20 cellular contexts compared by ENCODE assay signal in the genomic region with DNA sequence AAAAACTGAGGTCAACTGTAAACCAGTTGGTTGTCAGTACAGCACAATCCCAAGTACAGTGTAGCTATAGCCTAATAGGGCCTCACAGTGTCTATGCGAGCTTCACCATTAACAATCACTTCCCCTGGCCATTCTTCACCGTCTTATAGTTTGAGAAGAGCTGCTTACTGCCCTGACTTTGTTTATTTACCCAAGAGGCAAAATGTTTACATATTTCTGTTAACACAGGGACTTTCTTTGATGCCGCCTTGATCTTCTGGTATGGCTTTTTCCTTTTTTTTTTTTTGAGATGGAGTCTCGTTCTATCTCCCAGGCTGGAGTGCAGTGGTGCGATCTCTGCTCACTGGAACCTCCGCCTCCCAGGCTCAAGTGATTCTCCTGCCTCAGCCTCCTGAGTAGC. TPM values are rescaled to one million over a fixed set of nuclear protein-coding genes. Genes with fewer than 3 reads are reported as not detected.
DNase-seq lines count a peak whose midpoint lies in the region; ATAC-seq, FAIRE-seq and TF ChIP-seq lines count a peak whose summit lies in the region.
"Had no signal": no experiment of that assay in that cellular context is flagged by ENCODE, and none has a peak within 500 bp of the region (broad histone marks: within the 10 kb centered on the region; RNA-seq: fewer than 3 reads in every experiment).

No MANE protein-coding gene starts in this region.

- H3F3A ChIP-seq in SK-N-SH (replicated peaks; ENCODE audit: insufficient read depth), result peaks cover 52% of the 10 kb centered on the region

- H3K4me3 ChIP-seq in SK-N-SH (ENCODE audit: low read depth in 2 of 2, low read length in 1 of 2) (peak overlapping the region in 1 of 2 experiments; percentile 62; a peak in 1 of 4 replicates), mesenchymal stem cell (ENCODE audit: insufficient read depth in 1 of 2, low read depth in 1 of 2, low read length in 2 of 2) (peak overlapping the region in 1 of 2 experiments; percentile 92), transverse colon (no peak overlapping the region), HepG2 (replicated peaks in 1 of 3; ENCODE audit: insufficient read depth in 1 of 3, low read depth in 2 of 3, low read length in 3 of 3) (no peak overlapping the region)
- H3K4me3 ChIP-seq: dorsolateral prefrontal cortex, gastrocnemius medialis had no signal

- WGBS in SK-N-SH (ENCODE audit: low lambda C conversion rate), result 70% methylated on average over 6 of the region's 6 CpGs
- WGBS in mesenchymal stem cell, result 34% methylated on average over 6 of the region's 6 CpGs
- 74 to 79% methylated on average over 5 to 6 of the region's 6 CpGs for WGBS in transverse colon (ENCODE audit: low coverage in 1 of 2), 2 donors
- WGBS in HepG2 (ENCODE audit: low lambda C conversion rate), result 50% methylated on average over 6 of the region's 6 CpGs

- H3K27me3 ChIP-seq in SK-N-SH (ENCODE audit: insufficient read depth), result no peaks in the 10 kb centered on the region
- no peaks in the 10 kb centered on the region for H3K27me3 ChIP-seq in mesenchymal stem cell (ENCODE audit: control insufficient read depth in 1 of 2, insufficient read depth in 1 of 2, low read length in 2 of 2)
- no peaks in the 10 kb centered on the region for H3K27me3 ChIP-seq in transverse colon
- peaks cover 0 to 19% of the 10 kb centered on the region in 2 experiments; a peak in 2 of 5 replicates for H3K27me3 ChIP-seq in HepG2 (ENCODE audit: control insufficient read depth in 1 of 2, insufficient read depth in 2 of 2, low read length in 2 of 2)
- H3K27me3 ChIP-seq: stomach had no signal

- DNase-seq in SK-N-SH (no peak), chondrocyte (ENCODE audit: low spot score) (no peak), mesenchymal stem cell (peak; percentile 79), transverse colon (no peak), HepG2 (ENCODE audit: low spot score) (no peak), SHP77 treated with DMSO at 0.1 percent for 48 hours (lab: John Stamatoyannopoulos, UW) (no peak), NCI-H345 treated with DMSO at 0.1 percent for 48 hours (lab: John Stamatoyannopoulos, UW; ENCODE audit: unreplicated experiment) (no peak)
- DNase-seq: activated effector memory CD4-positive, alpha-beta T cell treated with Interleukin-2 at 50 U/mL for 16 hours; aorta; CD8-positive, alpha-beta T cell; dorsolateral prefrontal cortex; EL; gastrocnemius medialis; immature natural killer cell; NCI-H146; NCI-H446 treated with DMSO at 0.1 percent for 48 hours; stomach had no signal

- H2BK12ac ChIP-seq in mesenchymal stem cell (ENCODE audit: low read length in 2 of 2), result no peak overlapping the region

- H3K4me2 ChIP-seq in SK-N-SH (peak overlapping the region; percentile 61), mesenchymal stem cell (ENCODE audit: low read length, poor library complexity, severe bottlenecking) (peak overlapping the region; percentile 45), HepG2 (ENCODE audit: low read depth, low read length) (no peak overlapping the region)

- peak overlapping the region; percentile 76 for H4K8ac ChIP-seq in mesenchymal stem cell (ENCODE audit: low read length)

- H3K79me1 ChIP-seq in mesenchymal stem cell (replicated peaks; ENCODE audit: low read length, poor library complexity, severe bottlenecking), result no peaks in the 10 kb centered on the region

- H3K27ac Mint-ChIP-seq in chondrocyte (ENCODE audit: unreplicated experiment), result peak overlapping the region; percentile 84
- H3K27ac Mint-ChIP-seq: CD8-positive, alpha-beta T cell; immature natural killer cell had no signal

- in situ Hi-C loops in transverse colon (cut with MboI; ENCODE audit: low pct_ligation_motif_present in 1 of 4, low pct_unique_long_range_greater_than_20kb in 1 of 4, low sequenced_read_pairs in 3 of 4) (no loop called here), HepG2 (cut with HindIII; ENCODE audit: extremely low pct_ligation_motif_present, low pct_unique_long_range_greater_than_20kb) (no loop called here)

- H3K23ac ChIP-seq in mesenchymal stem cell (ENCODE audit: low read length in 2 of 2), result no peak overlapping the region

- FAIRE-seq in HepG2 (lab: Jason Lieb, UNC), result no peak

- H3K79me2 ChIP-seq in SK-N-SH (ENCODE audit: insufficient read depth) (peaks cover 80% of the 10 kb centered on the region), HepG2 (ENCODE audit: insufficient read depth, low read length) (no peaks in the 10 kb centered on the region)

- TF ChIP-seq EP300 in SK-N-SH (IDR thresholded peaks at IDR 0.05; ENCODE audit: borderline replicate concordance in 1 of 2, low read depth in 1 of 2, low read length in 1 of 2) (no peak), transverse colon (IDR thresholded peaks at IDR 0.05; ENCODE audit: low read depth) (no peak), HepG2 (IDR thresholded peaks at IDR 0.05; ENCODE audit: low read depth in 2 of 2, low read length in 2 of 2) (no peak), HepG2 (CRISPR knock-in tag; IDR thresholded peaks at IDR 0.05; ENCODE audit: borderline replicate concordance) (no peak)

- no peaks in the 10 kb centered on the region for H3K9me3 Mint-ChIP-seq in chondrocyte (ENCODE audit: low read depth)
- H3K9me3 Mint-ChIP-seq: CD8-positive, alpha-beta T cell; immature natural killer cell had no signal

- POLR2A ChIA-PET in SK-N-SH (lab: Yijun Ruan, JAX) (no interaction called here), HepG2 (lab: Yijun Ruan, JAX) (no interaction called here)

- ATAC-seq in SK-N-SH treated with all-trans-retinoic acid at 6 μM for 48 hours, result no peak
- no peak for ATAC-seq in HepG2
- ATAC-seq: CD8-positive, alpha-beta T cell; gastrocnemius medialis had no signal

- peak overlapping the region; percentile 91 for H3K4me3 Mint-ChIP-seq in chondrocyte (ENCODE audit: unreplicated experiment)
- H3K4me3 Mint-ChIP-seq: CD8-positive, alpha-beta T cell; immature natural killer cell had no signal

- no peak overlapping the region for H2AFZ ChIP-seq in SK-N-SH (ENCODE audit: low read depth)
- no peak overlapping the region for H2AFZ ChIP-seq in mesenchymal stem cell (ENCODE audit: low read depth, low read length)
- H2AFZ ChIP-seq in HepG2 (ENCODE audit: low read length), result no peak overlapping the region

- intact Hi-C loops in transverse colon (cut with DNase I; ENCODE audit: low total_unique reads) (no loop called here), HepG2 (cut with micrococcal nuclease; ENCODE audit: unreplicated experiment) (no loop called here)

- H3K18ac ChIP-seq in mesenchymal stem cell (ENCODE audit: low read depth in 1 of 2, low read length in 2 of 2), result peak overlapping the region; percentile 11 to 92

- H3K27ac ChIP-seq in SK-N-SH (ENCODE audit: low read depth in 2 of 2, low read length in 1 of 2) (peak overlapping the region in 1 of 2 experiments; percentile 98; a peak in 1 of 4 replicates), mesenchymal stem cell (ENCODE audit: low read length, poor library complexity, severe bottlenecking) (peak overlapping the region; percentile 80), transverse colon (peak overlapping the region in 3 of 4 donors; percentile 3 to 97 (median 86)), HepG2 (ENCODE audit: extremely low read length, insufficient read depth, low read length) (no peak overlapping the region)
- H3K27ac ChIP-seq: 22Rv1, gastrocnemius medialis, neutrophil had no signal

- H3K9me2 ChIP-seq in SK-N-SH, result no peaks in the 10 kb centered on the region

- H2BK120ac ChIP-seq in mesenchymal stem cell (ENCODE audit: low read depth, low read length), result no peak overlapping the region

- H3K4me1 Mint-ChIP-seq in chondrocyte (ENCODE audit: low read depth), result peaks cover 73% of the 10 kb centered on the region

- TF ChIP-seq POLR2A in transverse colon (IDR thresholded peaks at IDR 0.05) (no peak), HepG2 (IDR thresholded peaks at IDR 0.05; ENCODE audit: insufficient read depth in 1 of 2, low read depth in 2 of 2, low read length in 2 of 2) (no peak)

- no peak overlapping the region for H2BK5ac ChIP-seq in mesenchymal stem cell (ENCODE audit: low read depth, low read length, poor library complexity, severe bottlenecking)

- no TSS peak for BruUV-seq in HepG2 (replicated peaks; lab: Mats Ljungman, UMichigan)

- H3K4ac ChIP-seq in mesenchymal stem cell (ENCODE audit: low read depth in 1 of 2, low read length in 2 of 2), result peak overlapping the region in 1 of 2 experiments; percentile 4

- H3K9me3 ChIP-seq in SK-N-SH, result no peaks in the 10 kb centered on the region
- no peaks in the 10 kb centered on the region for H3K9me3 ChIP-seq in mesenchymal stem cell (ENCODE audit: control insufficient read depth, low read length)
- no peaks in the 10 kb centered on the region for H3K9me3 ChIP-seq in transverse colon
- no peaks in the 10 kb centered on the region for H3K9me3 ChIP-seq in HepG2 (ENCODE audit: low read length)
- H3K9me3 ChIP-seq: gastrocnemius medialis, neutrophil, stomach had no signal

- peak overlapping the region; percentile 26 for H2AK5ac ChIP-seq in mesenchymal stem cell (ENCODE audit: low read length, severe bottlenecking)

- TF ChIP-seq CTCF in SK-N-SH (IDR thresholded peaks at IDR 0.05), result no peak
- no peak for TF ChIP-seq CTCF in chondrocyte (IDR thresholded peaks at IDR 0.05)
- TF ChIP-seq CTCF in transverse colon (IDR thresholded peaks at IDR 0.05), result no peak
- TF ChIP-seq CTCF in HepG2 (CRISPR knock-in tag; IDR thresholded peaks at IDR 0.05), result no peak

- no peak overlapping the region for H4K91ac ChIP-seq in mesenchymal stem cell (ENCODE audit: low read length)

- H3K9ac ChIP-seq in SK-N-SH (peak overlapping the region; percentile 95), mesenchymal stem cell (ENCODE audit: low read length) (peak overlapping the region; percentile 96), HepG2 (ENCODE audit: insufficient read depth, low read depth, low read length) (no peak overlapping the region)

- H3K27me3 Mint-ChIP-seq in chondrocyte (ENCODE audit: low read depth), result no peaks in the 10 kb centered on the region

- H2BK15ac ChIP-seq in mesenchymal stem cell (ENCODE audit: low read depth, poor library complexity, severe bottlenecking), result no peak overlapping the region

- no peak for TF ChIP-seq RAD21 in SK-N-SH (IDR thresholded peaks at IDR 0.05; ENCODE audit: low read length)
- TF ChIP-seq RAD21 in HepG2 (CRISPR knock-in tag; IDR thresholded peaks at IDR 0.05), result no peak

- CTCF ChIA-PET in SK-N-SH (lab: Yijun Ruan, JAX), result interaction anchor here (1.0 to 16.8 kb wide), 3 partner anchors 82 to 121 kb away, joined by 3 to 515 read pairs (median 4); no protein-coding TSS in a partner anchor
- CTCF ChIA-PET in HepG2 (lab: Yijun Ruan, JAX; ENCODE audit: low intra/inter-chr PET ratio, low total read pairs), result no interaction called here

- H3K14ac ChIP-seq in mesenchymal stem cell (ENCODE audit: low read length in 2 of 2), result no peak overlapping the region

- H3K36me3 ChIP-seq in SK-N-SH (replicated peaks in 1 of 2; ENCODE audit: control insufficient read depth in 1 of 2, insufficient read depth in 2 of 2, low read length in 1 of 2) (peaks cover 0 to 14% of the 10 kb centered on the region in 2 experiments), mesenchymal stem cell (ENCODE audit: control insufficient read depth in 1 of 2, insufficient read depth in 2 of 2, low read depth in 1 of 2, low read length in 2 of 2) (peaks cover 0 to 40% of the 10 kb centered on the region in 2 experiments), transverse colon (no peaks in the 10 kb centered on the region), HepG2 (replicated peaks in 1 of 2; ENCODE audit: control insufficient read depth in 1 of 2, insufficient read depth in 2 of 2, low read length in 2 of 2) (no peaks in the 10 kb centered on the region)
- H3K36me3 ChIP-seq: gastrocnemius medialis, neutrophil had no signal

- peaks cover 21% of the 10 kb centered on the region for H3K36me3 Mint-ChIP-seq in chondrocyte (ENCODE audit: low read depth)
- H3K36me3 Mint-ChIP-seq: CD8-positive, alpha-beta T cell; immature natural killer cell had no signal

- H4K20me1 ChIP-seq in SK-N-SH (ENCODE audit: insufficient read depth) (no peaks in the 10 kb centered on the region), HepG2 (ENCODE audit: insufficient read depth, low read length) (no peaks in the 10 kb centered on the region)

- peaks cover 3 to 19% of the 10 kb centered on the region in 2 experiments; a peak in 2 of 4 replicates for H3K4me1 ChIP-seq in SK-N-SH (ENCODE audit: control insufficient read depth in 1 of 2, insufficient read depth in 2 of 2, low read depth in 1 of 2, low read length in 1 of 2)
- peaks cover 6% of the 10 kb centered on the region for H3K4me1 ChIP-seq in mesenchymal stem cell (ENCODE audit: control insufficient read depth, insufficient read depth, low read depth, low read length)
- H3K4me1 ChIP-seq in transverse colon, result peaks cover 3 to 59% (median 35%) of the 10 kb centered on the region in 4 donors
- H3K4me1 ChIP-seq in HepG2 (ENCODE audit: insufficient read depth, low read length), result peaks cover 8% of the 10 kb centered on the region; the same call in 1 of the 2 replicates

RNA-seq across cellular contexts. Expression of a gene that starts 3.3 kb away (rescaled TPM):
- polyA plus RNA-seq in SK-N-SH (2012; rRNA removed) (103 and 134 TPM in 2 replicates), HepG2 (2011; rRNA removed) (0.17 and 0.18 TPM in 2 replicates)
- polyA plus RNA-seq in SK-N-SH (2012; cell fraction: cytosol; rRNA removed), result 116 and 117 TPM in 2 replicates
- polyA plus RNA-seq in SK-N-SH (2012; cell fraction: nucleus; rRNA removed), result 121 and 175 TPM in 2 replicates
- total RNA-seq in chondrocyte (291 to 526 TPM (median 524 TPM) in 3 replicates), transverse colon (10 to 100 TPM; 18.9 to 57.2 (median 50.2) TPM), HepG2 (2016; rRNA removed; fragmentation: Illumina TruSeq; extraction: Trizol) (0.42 and 0.66 TPM in 2 replicates)
- polyA plus RNA-seq in mesenchymal stem cell (2013, experiment 1 of 2), result 151 TPM
- polyA plus RNA-seq in mesenchymal stem cell (2013, experiment 2 of 2), result 144 TPM
- not detected in 2 replicates for total RNA-seq in HepG2 (2016; cell fraction: cytosol; rRNA removed; fragmentation: Illumina TruSeq; extraction: Trizol; ENCODE audit: low read depth)
- 0.56 and 0.71 TPM in 2 replicates for total RNA-seq in HepG2 (2016; cell fraction: insoluble cytoplasmic fraction; rRNA removed; fragmentation: Illumina TruSeq; extraction: Trizol)
- 0.06 and 0.14 TPM in 2 replicates for total RNA-seq in HepG2 (2016; cell fraction: membrane; rRNA removed; fragmentation: Illumina TruSeq; extraction: Trizol)
- 0.60 and 0.68 TPM in 2 replicates for total RNA-seq in HepG2 (2016; cell fraction: nucleus; rRNA removed; fragmentation: Illumina TruSeq; extraction: Trizol)
- 0.13 and 0.23 TPM in 2 replicates for polyA plus RNA-seq in HepG2 (2011; cell fraction: cytosol; rRNA removed)
- polyA plus RNA-seq in HepG2 (2011; cell fraction: nucleus; rRNA removed), result 0.29 and 0.52 TPM in 2 replicates
- 0.08 and 0.13 TPM in 2 replicates for polyA plus RNA-seq in HepG2 (2012)
- polyA plus RNA-seq in HepG2 (2016; cell fraction: cytosol; fragmentation: Illumina TruSeq; extraction: Trizol; ENCODE audit: low read depth), result 0.03 and 0.08 TPM in 2 replicates
- 0.35 and 0.50 TPM in 2 replicates for polyA plus RNA-seq in HepG2 (2016; cell fraction: insoluble cytoplasmic fraction; fragmentation: Illumina TruSeq; extraction: Trizol; ENCODE audit: low read depth)
- polyA plus RNA-seq in HepG2 (2016; cell fraction: membrane; fragmentation: Illumina TruSeq; extraction: Trizol; ENCODE audit: low read depth), result 0.03 and 0.05 TPM in 2 replicates
- 0.85 and 0.89 TPM in 2 replicates for polyA plus RNA-seq in HepG2 (2016; cell fraction: nucleus; fragmentation: Illumina TruSeq; extraction: Trizol; ENCODE audit: insufficient read depth, low read depth)
- 0.12 and 47.0 TPM in 2 replicates for polyA minus RNA-seq in HepG2 (2011; rRNA and poly(A)+ RNA removed; ENCODE audit: low replicate concordance)
- 0.62 and 0.79 TPM in 2 replicates for polyA minus RNA-seq in HepG2 (2011; cell fraction: cytosol; rRNA and poly(A)+ RNA removed)
- 0.37 and 0.77 TPM in 2 replicates for polyA minus RNA-seq in HepG2 (2011; cell fraction: nucleus; rRNA and poly(A)+ RNA removed)
- total RNA-seq: CD8-positive, alpha-beta T cell had no signal

RNA-seq across cellular contexts. Expression of a gene that starts 17.5 kb away (rescaled TPM):
- polyA plus RNA-seq in SK-N-SH (2012; rRNA removed) (9.8 and 11.3 TPM in 2 replicates), HepG2 (2011; rRNA removed) (3.4 and 6.5 TPM in 2 replicates)
- polyA plus RNA-seq in SK-N-SH (2012; cell fraction: cytosol; rRNA removed), result 14.8 and 16.8 TPM in 2 replicates
- 3.9 and 8.0 TPM in 2 replicates for polyA plus RNA-seq in SK-N-SH (2012; cell fraction: nucleus; rRNA removed)
- total RNA-seq in chondrocyte (7.5 to 9.3 TPM (median 8.4 TPM) in 3 replicates), transverse colon (10 to 100 TPM in 1 of 4 donors, 1 to 10 TPM in 2, not detected in 1; 1.1 to 13.1 (median 4.3) TPM), HepG2 (2016; rRNA removed; fragmentation: Illumina TruSeq; extraction: Trizol) (17.1 and 27.3 TPM in 2 replicates)
- polyA plus RNA-seq in mesenchymal stem cell (2013, experiment 1 of 2), result 8.3 TPM
- 8.3 TPM for polyA plus RNA-seq in mesenchymal stem cell (2013, experiment 2 of 2)
- 3.8 and 5.0 TPM in 2 replicates for total RNA-seq in HepG2 (2016; cell fraction: cytosol; rRNA removed; fragmentation: Illumina TruSeq; extraction: Trizol; ENCODE audit: low read depth)
- 18.0 and 28.7 TPM in 2 replicates for total RNA-seq in HepG2 (2016; cell fraction: insoluble cytoplasmic fraction; rRNA removed; fragmentation: Illumina TruSeq; extraction: Trizol)
- total RNA-seq in HepG2 (2016; cell fraction: membrane; rRNA removed; fragmentation: Illumina TruSeq; extraction: Trizol), result 10.4 and 11.4 TPM in 2 replicates
- total RNA-seq in HepG2 (2016; cell fraction: nucleus; rRNA removed; fragmentation: Illumina TruSeq; extraction: Trizol), result 10.3 and 12.4 TPM in 2 replicates
- polyA plus RNA-seq in HepG2 (2011; cell fraction: cytosol; rRNA removed), result 2.6 and 2.7 TPM in 2 replicates
- polyA plus RNA-seq in HepG2 (2011; cell fraction: nucleus; rRNA removed), result 1.4 and 1.8 TPM in 2 replicates
- 3.0 and 6.8 TPM in 2 replicates for polyA plus RNA-seq in HepG2 (2012)
- polyA plus RNA-seq in HepG2 (2016; cell fraction: cytosol; fragmentation: Illumina TruSeq; extraction: Trizol; ENCODE audit: low read depth), result 3.0 and 3.1 TPM in 2 replicates
- polyA plus RNA-seq in HepG2 (2016; cell fraction: insoluble cytoplasmic fraction; fragmentation: Illumina TruSeq; extraction: Trizol; ENCODE audit: low read depth), result 27.1 and 27.6 TPM in 2 replicates
- polyA plus RNA-seq in HepG2 (2016; cell fraction: membrane; fragmentation: Illumina TruSeq; extraction: Trizol; ENCODE audit: low read depth), result 6.9 and 8.0 TPM in 2 replicates
- polyA plus RNA-seq in HepG2 (2016; cell fraction: nucleus; fragmentation: Illumina TruSeq; extraction: Trizol; ENCODE audit: insufficient read depth, low read depth), result 15.8 and 16.1 TPM in 2 replicates
- polyA minus RNA-seq in HepG2 (2011; rRNA and poly(A)+ RNA removed; ENCODE audit: low replicate concordance), result 2.4 and 15.2 TPM in 2 replicates
- polyA minus RNA-seq in HepG2 (2011; cell fraction: cytosol; rRNA and poly(A)+ RNA removed), result 4.1 and 4.6 TPM in 2 replicates
- 3.7 and 4.6 TPM in 2 replicates for polyA minus RNA-seq in HepG2 (2011; cell fraction: nucleus; rRNA and poly(A)+ RNA removed)

Comparison
In these comparisons a context has a peak if more than half of its experiments do, and no peak if none do; other contexts are left out.
1. RNA of a gene that starts 3.3 kb away (total RNA-seq): 291 to 526 TPM in chondrocyte and 18.9 to 57.2 TPM in transverse colon; 0.06 to 0.71 TPM in HepG2; every median in the first group is over 10 times any median in the second.